In the genomic region with DNA sequence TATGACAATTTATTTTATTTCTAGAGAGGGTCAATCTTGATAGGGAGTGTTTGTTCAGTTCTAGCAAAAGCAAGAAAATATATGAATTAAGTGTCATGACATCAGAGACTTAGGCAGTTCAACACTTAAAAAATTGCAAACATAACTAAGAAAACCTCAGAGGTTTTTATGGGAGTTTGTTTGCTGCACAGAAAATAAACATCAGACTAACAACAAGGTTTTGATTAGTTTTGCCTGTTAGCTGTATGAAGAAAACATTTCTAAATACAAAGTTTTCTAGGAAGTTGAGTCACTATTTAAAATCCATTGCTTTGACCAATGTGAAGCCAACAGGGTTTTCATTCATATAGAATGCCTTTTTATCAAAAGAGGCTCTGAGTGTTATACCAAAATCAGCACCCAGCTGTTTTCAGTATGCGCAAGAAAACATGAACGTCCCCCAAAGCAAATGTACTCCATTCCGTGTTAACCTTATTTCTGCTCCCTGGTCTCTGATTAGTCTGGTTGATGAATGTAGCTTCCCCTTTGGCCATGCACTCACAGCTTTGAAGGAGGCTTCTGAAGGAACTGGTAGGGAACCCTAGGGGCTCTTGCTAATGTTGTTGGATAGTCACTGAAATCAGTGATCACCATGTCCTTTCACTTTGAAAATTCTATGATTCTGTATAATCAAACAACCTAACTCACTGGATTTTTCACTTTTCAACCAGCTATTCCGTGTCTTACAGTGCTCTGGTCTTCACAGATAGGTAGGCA, we compare ENCODE assay signal across 9 cellular contexts.
DNase-seq lines count a peak whose midpoint lies in the region; ATAC-seq and TF ChIP-seq lines count a peak whose summit lies in the region.
"Had no signal": no experiment of that assay in that cellular context is flagged by ENCODE, and none has a peak within 500 bp of the region (broad histone marks: within the 10 kb centered on the region; RNA-seq: fewer than 3 reads in every experiment).

No MANE protein-coding gene starts in this region.

- H3K27me3 Mint-ChIP-seq in GM23338 (ENCODE audit: insufficient read depth, low read depth, poor library complexity) (no peaks in the 10 kb centered on the region), H9 (ENCODE audit: low read depth) (peaks cover 7% of the 10 kb centered on the region)

- ATAC-seq in GM18861 (IDR thresholded peaks at IDR 0.05; ENCODE audit: unreplicated experiment) (peak; percentile 21), GM21576 (IDR thresholded peaks at IDR 0.05; ENCODE audit: unreplicated experiment) (peak; percentile 14), HG03558 (IDR thresholded peaks at IDR 0.05; ENCODE audit: extremely low read depth, unreplicated experiment) (peak; percentile 4), GM23338 (no peak)

- H3K79me1 ChIP-seq in H9 (ENCODE audit: insufficient read depth, low read depth, low read length, poor library complexity, severe bottlenecking), result no peaks in the 10 kb centered on the region

- no peak overlapping the region for H2BK12ac ChIP-seq in H9 (ENCODE audit: insufficient read length, low read depth, low read length)

- H2BK20ac ChIP-seq in H9 (ENCODE audit: low read depth, low read length, poor library complexity, severe bottlenecking), result no peak overlapping the region

- no peak overlapping the region for H4K8ac ChIP-seq in H9 (replicated peaks; ENCODE audit: insufficient read length, low read depth, low read length)

- no peaks in the 10 kb centered on the region for H3K23me2 ChIP-seq in H9 (ENCODE audit: insufficient read length, low read depth, low read length, poor library complexity, severe bottlenecking)

- H4K91ac ChIP-seq in H9 (ENCODE audit: insufficient read length, low read depth, low read length), result no peak overlapping the region

- no peaks in the 10 kb centered on the region for H3K79me2 ChIP-seq in GM23338 (replicated peaks; ENCODE audit: insufficient read depth)
- H3K79me2 ChIP-seq in H9 (ENCODE audit: insufficient read depth, low read length), result no peaks in the 10 kb centered on the region

- H2BK120ac ChIP-seq in H9 (ENCODE audit: low read depth, low read length, poor library complexity, severe bottlenecking), result no peak overlapping the region

- no peak overlapping the region for H2AK5ac ChIP-seq in H9 (ENCODE audit: insufficient read length, low read length)

- H3K27me3 ChIP-seq in GM23338 (ENCODE audit: insufficient read depth), result no peaks in the 10 kb centered on the region
- no peaks in the 10 kb centered on the region for H3K27me3 ChIP-seq in H9 (ENCODE audit: insufficient read depth, low read length)

- no peaks in the 10 kb centered on the region for H3K9me3 ChIP-seq in H9 (ENCODE audit: control insufficient read depth, low read depth, low read length)

- no peak overlapping the region for H3K4me2 ChIP-seq in GM23338
- no peak overlapping the region for H3K4me2 ChIP-seq in H9 (ENCODE audit: insufficient read depth, insufficient read length, low read length)

- H3K4me3 Mint-ChIP-seq in GM23338 (no peak overlapping the region), H9 (no peak overlapping the region)

- no peak overlapping the region for H3K27ac ChIP-seq in GM23338 (ENCODE audit: low read depth)
- no peak overlapping the region for H3K27ac ChIP-seq in H9 (ENCODE audit: insufficient read length, low read depth, low read length)

- no peak overlapping the region for H3K9ac ChIP-seq in H9 (ENCODE audit: extremely low read depth, insufficient read length, low read length)

- H2AFZ ChIP-seq in GM23338, result no peak overlapping the region
- no peak overlapping the region for H2AFZ ChIP-seq in H9 (ENCODE audit: low read length)

- H3K4me1 Mint-ChIP-seq in GM23338 (no peaks in the 10 kb centered on the region), H9 (no peaks in the 10 kb centered on the region)

- no peak overlapping the region for H3K14ac ChIP-seq in H9 (ENCODE audit: insufficient read depth, low read length)

- H3F3A ChIP-seq in GM23338 (replicated peaks; ENCODE audit: low read depth), result no peaks in the 10 kb centered on the region

- no peak overlapping the region for H3T11ph ChIP-seq in H9 (ENCODE audit: low read length)

- no peaks in the 10 kb centered on the region for H4K20me1 ChIP-seq in GM23338 (replicated peaks; ENCODE audit: insufficient read depth)
- H4K20me1 ChIP-seq in H9 (ENCODE audit: control insufficient read depth, insufficient read depth, insufficient read length), result no peaks in the 10 kb centered on the region

- H2BK15ac ChIP-seq in H9 (ENCODE audit: low read depth, low read length), result no peak overlapping the region

- no peak overlapping the region for H2BK5ac ChIP-seq in H9 (ENCODE audit: insufficient read length, low read length)

- no peak overlapping the region for H3K18ac ChIP-seq in H9 (ENCODE audit: insufficient read length, low read depth, low read length)

- H3K9me3 Mint-ChIP-seq in GM23338, result no peaks in the 10 kb centered on the region
- no peaks in the 10 kb centered on the region for H3K9me3 Mint-ChIP-seq in H9

- H3K4me1 ChIP-seq in GM23338 (ENCODE audit: insufficient read depth) (no peaks in the 10 kb centered on the region), H9 (ENCODE audit: insufficient read depth, low read length) (no peaks in the 10 kb centered on the region)

- DNase-seq in fibroblast of peridontal ligament (ENCODE audit: extremely low read depth), result peak; percentile 35
- no peak for DNase-seq in hepatic stellate cell (ENCODE audit: low spot score)
- DNase-seq in GM23338 (ENCODE audit: low spot score), result no peak
- no peak for DNase-seq in H9
- no peak for DNase-seq in retina
- DNase-seq: SW 1271 had no signal

- H4K5ac ChIP-seq in H9 (ENCODE audit: insufficient read length, low read depth, low read length), result no peak overlapping the region

- no peaks in the 10 kb centered on the region for H3K36me3 ChIP-seq in GM23338 (ENCODE audit: insufficient read depth)

- H3K36me3 Mint-ChIP-seq in GM23338 (ENCODE audit: low read depth), result no peaks in the 10 kb centered on the region
- H3K36me3 Mint-ChIP-seq in H9 (ENCODE audit: insufficient read depth in 1 of 3, low read depth in 3 of 3), result no peaks in the 10 kb centered on the region

- no peak overlapping the region for H3K23ac ChIP-seq in H9 (ENCODE audit: insufficient read length, low read depth, low read length)

- no peak for TF ChIP-seq CTCF in GM23338 (conservative IDR thresholded peaks at IDR 0.05; ENCODE audit: low read depth in 2 of 2)
- TF ChIP-seq CTCF in H9 (conservative IDR thresholded peaks at IDR 0.05), result no peak

- H3K4me3 ChIP-seq in GM23338, result no peak overlapping the region

- H3K9me2 ChIP-seq in GM23338 (ENCODE audit: insufficient read depth), result no peaks in the 10 kb centered on the region

- no peak overlapping the region for H3K4ac ChIP-seq in H9 (ENCODE audit: low read depth, low read length)

- H3K27ac Mint-ChIP-seq in GM23338 (no peak overlapping the region), H9 (no peak overlapping the region)

- WGBS in H9 (ENCODE audit: extremely low coverage, insufficient read length, low lambda C conversion rate), result no CpG with 5 or more reads among the region's 4 CpGs

- no peak overlapping the region for H3K56ac ChIP-seq in H9 (ENCODE audit: insufficient read length, low read depth, low read length)

TF ChIP-seq in GM23338, 12 proteins besides CTCF, POLR2A, EP300 and RAD21 (continues in another document):
- TF ChIP-seq, protein P1, sequence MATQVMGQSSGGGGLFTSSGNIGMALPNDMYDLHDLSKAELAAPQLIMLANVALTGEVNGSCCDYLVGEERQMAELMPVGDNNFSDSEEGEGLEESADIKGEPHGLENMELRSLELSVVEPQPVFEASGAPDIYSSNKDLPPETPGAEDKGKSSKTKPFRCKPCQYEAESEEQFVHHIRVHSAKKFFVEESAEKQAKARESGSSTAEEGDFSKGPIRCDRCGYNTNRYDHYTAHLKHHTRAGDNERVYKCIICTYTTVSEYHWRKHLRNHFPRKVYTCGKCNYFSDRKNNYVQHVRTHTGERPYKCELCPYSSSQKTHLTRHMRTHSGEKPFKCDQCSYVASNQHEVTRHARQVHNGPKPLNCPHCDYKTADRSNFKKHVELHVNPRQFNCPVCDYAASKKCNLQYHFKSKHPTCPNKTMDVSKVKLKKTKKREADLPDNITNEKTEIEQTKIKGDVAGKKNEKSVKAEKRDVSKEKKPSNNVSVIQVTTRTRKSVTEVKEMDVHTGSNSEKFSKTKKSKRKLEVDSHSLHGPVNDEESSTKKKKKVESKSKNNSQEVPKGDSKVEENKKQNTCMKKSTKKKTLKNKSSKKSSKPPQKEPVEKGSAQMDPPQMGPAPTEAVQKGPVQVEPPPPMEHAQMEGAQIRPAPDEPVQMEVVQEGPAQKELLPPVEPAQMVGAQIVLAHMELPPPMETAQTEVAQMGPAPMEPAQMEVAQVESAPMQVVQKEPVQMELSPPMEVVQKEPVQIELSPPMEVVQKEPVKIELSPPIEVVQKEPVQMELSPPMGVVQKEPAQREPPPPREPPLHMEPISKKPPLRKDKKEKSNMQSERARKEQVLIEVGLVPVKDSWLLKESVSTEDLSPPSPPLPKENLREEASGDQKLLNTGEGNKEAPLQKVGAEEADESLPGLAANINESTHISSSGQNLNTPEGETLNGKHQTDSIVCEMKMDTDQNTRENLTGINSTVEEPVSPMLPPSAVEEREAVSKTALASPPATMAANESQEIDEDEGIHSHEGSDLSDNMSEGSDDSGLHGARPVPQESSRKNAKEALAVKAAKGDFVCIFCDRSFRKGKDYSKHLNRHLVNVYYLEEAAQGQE (IDR thresholded peaks at IDR 0.05; ENCODE audit: unreplicated experiment), result no peak
